Comparison of ENCODE assay signal across 11 cellular contexts in genomic region chr3:7285502-7285901, GRCh38.
DNase-seq lines count a peak whose midpoint lies in the region; ATAC-seq, FAIRE-seq and TF ChIP-seq lines count a peak whose summit lies in the region.
"Had no signal": no experiment of that assay in that cellular context is flagged by ENCODE, and none has a peak within 500 bp of the region (broad histone marks: within the 10 kb centered on the region; RNA-seq: fewer than 3 reads in every experiment).

No MANE protein-coding gene starts in this region.

- CTCF ChIA-PET in GM12878 (lab: Yijun Ruan, JAX) = interaction anchor here (0.8 to 1.6 kb wide), 6 partner anchors 9 to 954 kb away, joined by 3 to 6 read pairs (median 4); no protein-coding TSS in a partner anchor

- H3K36me3 ChIP-seq in GM12878 (ENCODE audit: control insufficient read depth in 2 of 2, insufficient read depth in 2 of 2, low read length in 1 of 2) (no peaks in the 10 kb centered on the region), Peyer's patch (no peaks in the 10 kb centered on the region)

- H3K9me3 ChIP-seq in GM12878 (replicated peaks; ENCODE audit: control insufficient read depth, insufficient read depth, low read length) = no peaks in the 10 kb centered on the region
- no peaks in the 10 kb centered on the region for H3K9me3 ChIP-seq in Peyer's patch

- H3K9ac ChIP-seq in GM12878 (ENCODE audit: control insufficient read depth, insufficient read depth, low read length) = no peak overlapping the region

- DNase-seq in NCI-H345 (lab: John Stamatoyannopoulos, UW) (peak; percentile 7), NCI-H345 treated with DMSO at 0.1 percent for 48 hours (lab: John Stamatoyannopoulos, UW; ENCODE audit: unreplicated experiment) (no peak), GM12878 (ENCODE audit: low read depth, low spot score) (no peak), medulla oblongata (ENCODE audit: extremely low spot score) (peak; percentile 20), frontal cortex (ENCODE audit: low spot score in 2 of 2) (no peak), Peyer's patch (no peak)
- DNase-seq: activated T-cell treated with anti-CD3 and anti-CD28 coated beads, Interleukin-2, amount 50 U/mL, for 72 hours; GF-D8; PC-9 had no signal

- H3K4me2 ChIP-seq in GM12878 (ENCODE audit: control insufficient read depth, insufficient read depth) = no peak overlapping the region
- H3K4me2 ChIP-seq: PC-9 had no signal

- SMC1A ChIA-PET in GM12878 (lab: Charles Lee; ENCODE audit: uncharacterized antibody, unreplicated experiment) = interaction anchor here (1.1 to 4.5 kb wide), 3 partner anchors 10 to 825 kb away, joined by 3 to 15 read pairs (median 6); no protein-coding TSS in a partner anchor

- RAD21 ChIA-PET in GM12878 (lab: Charles Lee; ENCODE audit: unreplicated experiment) = interaction anchor here (1.1 kb wide), 1 partner anchor 954 kb away, joined by 3 read pairs; no protein-coding TSS in a partner anchor

- WGBS in GM12878 (ENCODE audit: insufficient coverage, insufficient replicate concordance, low lambda C conversion rate, missing lambda C conversion rate) = 24% methylated on average over 3 of the region's 3 CpGs

- H3K27me3 ChIP-seq in GM12878 (replicated peaks in 1 of 2; ENCODE audit: control insufficient read depth in 2 of 2, insufficient read depth in 2 of 2, low read length in 1 of 2) (no peaks in the 10 kb centered on the region), Peyer's patch (no peaks in the 10 kb centered on the region)

- H2AFZ ChIP-seq in GM12878 (ENCODE audit: control insufficient read depth, low read depth, low read length) = no peak overlapping the region
- H2AFZ ChIP-seq: PC-9 had no signal

- TF ChIP-seq RAD21 in GM12878 (IDR thresholded peaks at IDR 0.05; ENCODE audit: insufficient read depth, low read depth, low read length) = peak; percentile 19; the same call in 1 of the 2 replicates

- POLR2A ChIA-PET in GM12878 (lab: Charles Lee) = no interaction called here

- no peak for TF ChIP-seq EP300 in GM12878 (IDR thresholded peaks at IDR 0.05; ENCODE audit: borderline replicate concordance in 1 of 2, control insufficient read depth in 1 of 2, low read depth in 2 of 2, low read length in 2 of 2)

- in situ Hi-C loops in GM12878 (cut with MboI) = no loop called here

- no peak for FAIRE-seq in GM12878 (lab: Jason Lieb, UNC)
- FAIRE-seq in frontal cortex (lab: Jason Lieb, UNC) = no peak

- no peaks in the 10 kb centered on the region for H4K20me1 ChIP-seq in GM12878 (ENCODE audit: control insufficient read depth, insufficient read depth)

- intact Hi-C loops in GM12878 (cut with micrococcal nuclease; ENCODE audit: unreplicated experiment) = loop anchor here (5.0 kb wide), 1 partner anchor 827 kb away; no protein-coding TSS in a partner anchor

- no peak overlapping the region for H3K27ac ChIP-seq in GM12878 (ENCODE audit: control insufficient read depth, insufficient read depth)
- no peak overlapping the region for H3K27ac ChIP-seq in Peyer's patch
- H3K27ac ChIP-seq: PC-9 had no signal

- BruUV-seq in GM12878 (replicated peaks; lab: Mats Ljungman, UMichigan) = no TSS peak

- no peak overlapping the region for H3K4me3 ChIP-seq in GM12878
- H3K4me3 ChIP-seq in Peyer's patch = no peak overlapping the region
- H3K4me3 ChIP-seq: PC-9 had no signal

- TF ChIP-seq POLR2A in GM12878 (IDR thresholded peaks at IDR 0.05; ENCODE audit: low read depth, low read length) = no peak
- no peak for TF ChIP-seq POLR2A in Peyer's patch (IDR thresholded peaks at IDR 0.05)

- no peaks in the 10 kb centered on the region for H3K79me2 ChIP-seq in GM12878 (ENCODE audit: control insufficient read depth, insufficient read depth, low read length)

- no peaks in the 10 kb centered on the region for H3K4me1 ChIP-seq in GM12878 (ENCODE audit: control insufficient read depth, insufficient read depth, low read length)
- H3K4me1 ChIP-seq in Peyer's patch = no peaks in the 10 kb centered on the region

- TF ChIP-seq CTCF in GM12878 (IDR thresholded peaks at IDR 0.05 in 2 of 3, conservative IDR thresholded peaks at IDR 0.05 in 1 of 3; ENCODE audit: control insufficient read depth in 2 of 3, extremely low read depth in 1 of 3, insufficient read depth in 1 of 3, low read depth in 3 of 3, low read length in 3 of 3) (peak in 1 of 3 experiments; percentile 23; a peak in 1 of 6 replicates), Peyer's patch (IDR thresholded peaks at IDR 0.05) (no peak)

- ATAC-seq in HG02759 (IDR thresholded peaks at IDR 0.05; ENCODE audit: unreplicated experiment) (peak; percentile 56), GM12878 (peak; percentile 78), GM19035 (IDR thresholded peaks at IDR 0.05; ENCODE audit: unreplicated experiment) (no peak)
- ATAC-seq: activated T-cell treated with anti-CD3 and anti-CD28 coated beads, Interleukin-2, amount 50 U/mL, for 72 hours had no signal

TF ChIP-seq in GM12878, 131 proteins besides CTCF, POLR2A, EP300 and RAD21:
- TF ChIP-seq NR2F1 (conservative IDR thresholded peaks at IDR 0.05) (peak; percentile 59), TBL1XR1 (IDR thresholded peaks at IDR 0.05; ENCODE audit: low read depth, low read length) (no peak)

Comparison
In these comparisons a context has a peak if more than half of its experiments do, and no peak if none do; other contexts are left out.
1. DNase-seq: peak in NCI-H345 (single experiment) and medulla oblongata (single experiment); none in NCI-H345 treated with DMSO at 0.1 percent for 48 hours (single experiment), GM12878 (single experiment), frontal cortex (0 of 2) and Peyer's patch (0 of 3).